Comparison of ENCODE assay signal across 12 cellular contexts in the genomic region with DNA sequence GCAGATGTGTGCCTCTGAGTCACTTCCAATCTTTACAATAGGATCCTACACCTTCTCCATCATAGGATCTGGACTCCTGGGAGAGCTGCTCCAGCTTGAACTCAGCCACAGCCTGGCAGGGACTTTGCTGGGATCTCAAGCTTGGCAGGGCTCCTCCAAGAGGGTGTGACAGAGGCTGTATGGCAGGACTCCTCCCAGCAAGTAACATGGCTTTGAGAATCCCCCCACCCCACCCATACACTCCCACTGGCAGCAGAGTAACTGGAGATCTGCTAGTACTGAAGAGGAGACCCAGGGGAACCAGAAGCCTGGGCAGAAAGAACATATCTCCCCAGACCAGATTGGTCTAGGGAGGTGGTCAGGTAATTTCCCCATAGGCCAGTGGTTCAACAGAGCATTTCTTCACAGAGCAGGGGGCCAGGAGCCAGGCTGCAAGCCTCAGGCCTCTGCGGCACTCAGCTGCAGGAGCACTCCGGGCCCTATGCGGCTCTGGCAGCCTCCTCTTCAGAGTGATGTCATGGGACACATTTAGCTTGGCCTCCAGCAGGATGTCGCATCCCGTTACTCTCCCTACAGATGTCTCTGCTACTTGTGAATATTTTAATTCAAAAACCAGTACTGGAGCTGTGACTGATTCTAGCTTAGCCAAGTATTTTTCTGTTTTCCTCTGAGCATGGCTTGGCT. TPM values are rescaled to one million over a fixed set of nuclear protein-coding genes. Genes with fewer than 3 reads are reported as not detected.
A peak's percentile ranks its signal among the peaks of the same experiment; 100 is the strongest.
DNase-seq lines count a peak whose midpoint lies in the region; ATAC-seq and TF ChIP-seq lines count a peak whose summit lies in the region.
"Had no signal": no experiment of that assay in that cellular context is flagged by ENCODE, and none has a peak within 500 bp of the region (broad histone marks: within the 10 kb centered on the region; RNA-seq: fewer than 3 reads in every experiment).

No MANE protein-coding gene starts in this region.

- H3K27me3 ChIP-seq in WERI-Rb-1 (ENCODE audit: insufficient read depth, low read depth, severe bottlenecking) (no peaks in the 10 kb centered on the region), heart left ventricle (peaks cover 0 to 39% (median 14%) of the 10 kb centered on the region in 9 donors)
- H3K27me3 ChIP-seq in effector memory CD4-positive, alpha-beta T cell (replicated peaks; ENCODE audit: control insufficient read depth, insufficient read depth, low read length, poor library complexity, severe bottlenecking) = peaks cover 7% of the 10 kb centered on the region

- intact Hi-C loops in heart left ventricle (cut with DNase I) = loop anchor here in 2 of 10 donors (5.0 kb wide), 1 partner anchor 201 kb away; no protein-coding TSS in a partner anchor
- intact Hi-C loops in sciatic nerve (cut with DNase I) = no loop called here

- no peak for TF ChIP-seq CTCF in WERI-Rb-1 (IDR thresholded peaks at IDR 0.05; ENCODE audit: low read depth, low read length)
- TF ChIP-seq CTCF in heart left ventricle (IDR thresholded peaks at IDR 0.05) = no peak

- no peak overlapping the region for H3K27ac ChIP-seq in WERI-Rb-1
- H3K27ac ChIP-seq in heart left ventricle = no peak overlapping the region
- H3K27ac ChIP-seq in effector memory CD4-positive, alpha-beta T cell (ENCODE audit: insufficient read depth, low read length, poor library complexity, severe bottlenecking) = no peak overlapping the region
- H3K27ac ChIP-seq: 22Rv1, skin epidermis had no signal

- 13 to 28% (median 23%) methylated on average over 4 to 5 of the region's 5 CpGs for WGBS in heart left ventricle, 4 donors

- ATAC-seq in heart left ventricle (peak; percentile 83 to 92 (median 89)), sciatic nerve (no peak)
- ATAC-seq: T-cell had no signal

- no peak for TF ChIP-seq POLR2A in heart left ventricle (IDR thresholded peaks at IDR 0.05)

- no peak overlapping the region for H3K4me3 ChIP-seq in WERI-Rb-1 (ENCODE audit: low read depth, low read length)
- H3K4me3 ChIP-seq in heart left ventricle = no peak overlapping the region
- no peak overlapping the region for H3K4me3 ChIP-seq in effector memory CD4-positive, alpha-beta T cell (ENCODE audit: insufficient read depth, low read depth, low read length, poor library complexity, severe bottlenecking)
- H3K4me3 ChIP-seq: skin epidermis had no signal

- no peaks in the 10 kb centered on the region; the same call in 1 of the 2 replicates for H3K36me3 ChIP-seq in WERI-Rb-1
- H3K36me3 ChIP-seq in heart left ventricle = no peaks in the 10 kb centered on the region
- no peaks in the 10 kb centered on the region for H3K36me3 ChIP-seq in effector memory CD4-positive, alpha-beta T cell (ENCODE audit: control insufficient read depth, insufficient read depth, low read length)

- peaks cover 0 to 35% (median 11%) of the 10 kb centered on the region in 12 donors for H3K4me1 ChIP-seq in heart left ventricle
- H3K4me1 ChIP-seq in effector memory CD4-positive, alpha-beta T cell (ENCODE audit: control insufficient read depth, insufficient read depth, low read length, poor library complexity, severe bottlenecking) = peaks cover 8% of the 10 kb centered on the region

- DNase-seq in DMS 273 (lab: John Stamatoyannopoulos, UW; ENCODE audit: unreplicated experiment) (peak; percentile 35), DMS 273 treated with DMSO at 0.1 percent for 48 hours (lab: John Stamatoyannopoulos, UW) (no peak), WERI-Rb-1 (peak; percentile 6), heart left ventricle (peak in 4 of 5 donors; percentile 28 to 66 (median 46)), sciatic nerve (ENCODE audit: low spot score) (peak; percentile 10), COLO829 (ENCODE audit: low spot score) (no peak), NCI-H2171 treated with DMSO at 0.1 percent for 48 hours (lab: John Stamatoyannopoulos, UW) (no peak)
- no peak for DNase-seq in effector memory CD4-positive, alpha-beta T cell
- DNase-seq: activated CD4-positive, alpha-beta T cell treated with anti-CD3 and anti-CD28 coated beads, Interleukin-2, amount 50 U/mL, for 4 hours had no signal

- no peaks in the 10 kb centered on the region for H3K9me3 ChIP-seq in WERI-Rb-1 (ENCODE audit: severe bottlenecking)
- H3K9me3 ChIP-seq in heart left ventricle = no peaks in the 10 kb centered on the region
- no peaks in the 10 kb centered on the region for H3K9me3 ChIP-seq in effector memory CD4-positive, alpha-beta T cell (ENCODE audit: control insufficient read depth, low read length)

RNA-seq across cellular contexts. Expression of a gene that starts 1.7 kb away (rescaled TPM):
- 1 to 10 TPM in 5 of 9 donors, under 1 TPM in 4; 0.53 to 3.8 (median 2.1) TPM for total RNA-seq in heart left ventricle
- 1 to 10 TPM in 1 of 2 donors, under 1 TPM in 1; 0.33 to 3.2 TPM for polyA plus RNA-seq in heart left ventricle
- total RNA-seq in sciatic nerve = 3.3 TPM

RNA-seq across cellular contexts. Expression of a gene that starts 47.3 kb away (rescaled TPM):
- not detected for total RNA-seq in heart left ventricle
- polyA plus RNA-seq in heart left ventricle = not detected
- not detected for total RNA-seq in sciatic nerve
- total RNA-seq: T-cell had no signal

Comparison
In these comparisons a context has a peak if more than half of its experiments do, and no peak if none do; other contexts are left out.
1. DNase-seq: peak in DMS 273 (single experiment), WERI-Rb-1 (single experiment), heart left ventricle (4 of 5) and sciatic nerve (single experiment); none in DMS 273 treated with DMSO at 0.1 percent for 48 hours (single experiment), COLO829 (single experiment), effector memory CD4-positive, alpha-beta T cell (0 of 3) and NCI-H2171 treated with DMSO at 0.1 percent for 48 hours (single experiment).